Comparison of ENCODE assay signal across 30 cellular contexts in genomic region chr1:30264672-30265025, GRCh38.
"Had no signal": no experiment of that assay in that cellular context is flagged by ENCODE, and none has a peak within 500 bp of the region (broad histone marks: within the 10 kb centered on the region; RNA-seq: fewer than 3 reads in every experiment).

No MANE protein-coding gene starts in this region.

- H3K4me1 Mint-ChIP-seq: activated CD4-positive, alpha-beta memory T cell treated with anti-CD3 and anti-CD28 coated beads, Interleukin-2, amount 10 ng/mL, durations not matched to agents 7 days and 5 days; activated CD4-positive, alpha-beta T cell treated with anti-CD3 and anti-CD28 coated beads, Interleukin-2, amount 10 ng/mL, durations not matched to agents 7 days and 5 days; activated naive CD4-positive, alpha-beta T cell treated with anti-CD3 and anti-CD28 coated beads, Interleukin-2, amount 10 ng/mL, durations not matched to agents 7 days and 5 days; activated naive CD8-positive, alpha-beta T cell treated with anti-CD3 and anti-CD28 coated beads, Interleukin-2, amount 10 ng/mL, durations not matched to agents 7 days and 5 days; central memory CD8-positive, alpha-beta T cell had no signal

- H3K27ac ChIP-seq: ascending aorta, brain microvascular endothelial cell, epithelial cell of prostate, esophagus squamous epithelium, gastroesophageal sphincter had no signal

- H3K27me3 Mint-ChIP-seq: activated CD4-positive, alpha-beta memory T cell treated with anti-CD3 and anti-CD28 coated beads, Interleukin-2, amount 10 ng/mL, durations not matched to agents 7 days and 5 days; activated CD4-positive, alpha-beta T cell treated with anti-CD3 and anti-CD28 coated beads, Interleukin-2, amount 10 ng/mL, durations not matched to agents 7 days and 5 days had no signal

- H3K4me3 ChIP-seq: ascending aorta, esophagus squamous epithelium, gastroesophageal sphincter had no signal

- H3K4me3 Mint-ChIP-seq: activated CD4-positive, alpha-beta memory T cell treated with anti-CD3 and anti-CD28 coated beads, Interleukin-2, amount 10 ng/mL, durations not matched to agents 7 days and 5 days; activated CD4-positive, alpha-beta T cell treated with anti-CD3 and anti-CD28 coated beads, Interleukin-2, amount 10 ng/mL, durations not matched to agents 7 days and 5 days; activated naive CD4-positive, alpha-beta T cell treated with anti-CD3 and anti-CD28 coated beads, Interleukin-2, amount 10 ng/mL, durations not matched to agents 7 days and 5 days; activated naive CD8-positive, alpha-beta T cell treated with anti-CD3 and anti-CD28 coated beads, Interleukin-2, amount 10 ng/mL, durations not matched to agents 7 days and 5 days; activated T-cell treated with anti-CD3 and anti-CD28 coated beads, Interleukin-2, amount 50 U/mL, for 24 hours; activated T-cell treated with anti-CD3 and anti-CD28 coated beads, Interleukin-2, amount 50 U/mL, for 72 hours; central memory CD8-positive, alpha-beta T cell; effector memory CD8-positive, alpha-beta T cell had no signal

- H3K27ac Mint-ChIP-seq: activated CD4-positive, alpha-beta memory T cell treated with anti-CD3 and anti-CD28 coated beads, Interleukin-2, amount 10 ng/mL, durations not matched to agents 7 days and 5 days; activated CD4-positive, alpha-beta T cell treated with anti-CD3 and anti-CD28 coated beads, Interleukin-2, amount 10 ng/mL, durations not matched to agents 7 days and 5 days; activated naive CD4-positive, alpha-beta T cell treated with anti-CD3 and anti-CD28 coated beads, Interleukin-2, amount 10 ng/mL, durations not matched to agents 7 days and 5 days; activated naive CD4-positive, alpha-beta T cell treated with anti-CD3 and anti-CD28 coated beads, Interleukin-2, amount 50 U/mL, for 72 hours; activated naive CD8-positive, alpha-beta T cell treated with anti-CD3 and anti-CD28 coated beads, Interleukin-2, amount 10 ng/mL, durations not matched to agents 7 days and 5 days; activated T-cell treated with anti-CD3 and anti-CD28 coated beads, Interleukin-2, amount 50 U/mL, for 24 hours; activated T-cell treated with anti-CD3 and anti-CD28 coated beads, Interleukin-2, amount 50 U/mL, for 72 hours; effector memory CD8-positive, alpha-beta T cell had no signal

- H3K9me3 Mint-ChIP-seq: activated CD4-positive, alpha-beta memory T cell treated with anti-CD3 and anti-CD28 coated beads, Interleukin-2, amount 10 ng/mL, durations not matched to agents 7 days and 5 days; activated CD4-positive, alpha-beta T cell treated with anti-CD3 and anti-CD28 coated beads, Interleukin-2, amount 10 ng/mL, durations not matched to agents 7 days and 5 days; activated naive CD4-positive, alpha-beta T cell treated with anti-CD3 and anti-CD28 coated beads, Interleukin-2, amount 10 ng/mL, durations not matched to agents 7 days and 5 days; activated T-cell treated with anti-CD3 and anti-CD28 coated beads, Interleukin-2, amount 50 U/mL, for 24 hours; effector memory CD8-positive, alpha-beta T cell had no signal

- H3K4me1 ChIP-seq: ascending aorta, esophagus squamous epithelium, gastroesophageal sphincter had no signal

- H3K9me3 ChIP-seq: ascending aorta, esophagus squamous epithelium, gastroesophageal sphincter had no signal

- H3K36me3 ChIP-seq: ascending aorta, brain microvascular endothelial cell, esophagus squamous epithelium, gastroesophageal sphincter had no signal

- H3K36me3 Mint-ChIP-seq: activated naive CD4-positive, alpha-beta T cell treated with anti-CD3 and anti-CD28 coated beads, Interleukin-2, amount 10 ng/mL, durations not matched to agents 7 days and 5 days; activated naive CD4-positive, alpha-beta T cell treated with anti-CD3 and anti-CD28 coated beads, Interleukin-2, amount 50 U/mL, for 72 hours; activated naive CD8-positive, alpha-beta T cell treated with anti-CD3 and anti-CD28 coated beads, Interleukin-2, amount 10 ng/mL, durations not matched to agents 7 days and 5 days had no signal

- ATAC-seq: activated naive CD4-positive, alpha-beta T cell treated with anti-CD3 and anti-CD28 coated beads, Interleukin-2, amount 50 U/mL, for 72 hours; activated T-cell treated with anti-CD3 and anti-CD28 coated beads, Interleukin-2, amount 50 U/mL, for 72 hours; effector memory CD8-positive, alpha-beta T cell; gastroesophageal sphincter had no signal

- DNase-seq: activated CD4-positive, alpha-beta memory T cell treated with anti-CD3 and anti-CD28 coated beads, Interleukin-2, amount 10 ng/mL, durations not matched to agents 7 days and 5 days; activated CD4-positive, alpha-beta T cell treated with anti-CD3 and anti-CD28 coated beads for 1 hour; activated CD4-positive, alpha-beta T cell treated with anti-CD3 and anti-CD28 coated beads for 4 hours; activated CD4-positive, alpha-beta T cell treated with anti-CD3 and anti-CD28 coated beads, Interleukin-2, amount 10 ng/mL, durations not matched to agents 7 days and 5 days; activated CD4-positive, alpha-beta T cell treated with anti-CD3 and anti-CD28 coated beads, Interleukin-2, amount 50 U/mL, for 4 hours; activated CD8-positive, alpha-beta memory T cell treated with anti-CD3 and anti-CD28 coated beads, Interleukin-2, amount 50 U/mL, for 48 hours; activated gamma-delta T cell; activated naive CD4-positive, alpha-beta T cell; activated naive CD4-positive, alpha-beta T cell treated with anti-CD3 and anti-CD28 coated beads, Interleukin-2, amount 10 ng/mL, durations not matched to agents 7 days and 5 days; activated naive CD8-positive, alpha-beta T cell treated with anti-CD3 and anti-CD28 coated beads, Interleukin-2, amount 10 ng/mL, durations not matched to agents 7 days and 5 days; activated T-cell treated with anti-CD3 and anti-CD28 coated beads for 4 hours; activated T-cell treated with anti-CD3 and anti-CD28 coated beads, Interleukin-2, amount 50 U/mL, for 24 hours; activated T-cell treated with anti-CD3 and anti-CD28 coated beads, Interleukin-2, amount 50 U/mL, for 72 hours; brain microvascular endothelial cell; cortex of kidney; dermis blood vessel endothelial cell; effector CD4-positive, alpha-beta T cell; effector memory CD8-positive, alpha-beta T cell; esophagus squamous epithelium; foreskin melanocyte; T-helper 2 cell had no signal

- H3K27me3 ChIP-seq: ascending aorta, brain microvascular endothelial cell had no signal

- FAIRE-seq: bronchial epithelial cell, colon, endometrium, endothelial cell of umbilical vein had no signal
